In the genomic region with DNA sequence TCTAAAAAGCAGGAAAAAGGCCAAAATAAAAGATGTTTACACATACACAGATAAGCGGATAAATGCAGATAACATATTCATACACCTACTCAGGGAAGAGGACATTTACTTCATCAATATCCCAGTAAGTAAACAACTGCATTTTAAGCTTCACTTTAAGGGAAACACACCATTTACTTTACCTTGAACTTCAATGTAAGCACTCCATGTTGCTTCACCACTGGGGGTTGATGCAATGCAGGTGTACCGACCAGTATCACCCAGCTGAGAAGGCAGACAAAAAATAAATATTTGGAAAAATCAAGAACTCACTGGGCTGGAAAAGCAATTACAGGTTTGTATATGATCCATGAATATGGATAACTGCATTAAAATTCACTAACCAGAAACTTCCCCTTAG, we compare ENCODE assay signal across 13 cellular contexts.
"Had no signal": no experiment of that assay in that cellular context is flagged by ENCODE, and none has a peak within 500 bp of the region (broad histone marks: within the 10 kb centered on the region; RNA-seq: fewer than 3 reads in every experiment).

No MANE protein-coding gene starts in this region.

- H3K9me3 Mint-ChIP-seq: activated naive CD4-positive, alpha-beta T cell treated with anti-CD3 and anti-CD28 coated beads, Interleukin-2, amount 10 ng/mL, durations not matched to agents 7 days and 5 days; activated T-helper 2 cell treated with anti-CD3 and anti-CD28 coated beads, Interferon-gamma antibody, Interleukin-2, Interleukin-4, amounts not matched to agents 10 μg/mL and 5 μg/mL and 100 μg/mL, durations not matched to agents 14 hours and 24 hours and 36 hours; mesothelial cell of epicardium; neural crest cell had no signal

- H3K36me3 Mint-ChIP-seq: activated naive CD4-positive, alpha-beta T cell treated with anti-CD3 and anti-CD28 coated beads, Interleukin-2, amount 10 ng/mL, durations not matched to agents 7 days and 5 days had no signal

- H3K27me3 ChIP-seq: heart right ventricle, transverse colon had no signal

- H3K27ac Mint-ChIP-seq: activated naive CD4-positive, alpha-beta T cell treated with anti-CD3 and anti-CD28 coated beads, Interleukin-2, amount 10 ng/mL, durations not matched to agents 7 days and 5 days; activated T-helper 2 cell treated with anti-CD3 and anti-CD28 coated beads, Interferon-gamma antibody, Interleukin-2, Interleukin-4, amounts not matched to agents 10 μg/mL and 5 μg/mL and 100 μg/mL, durations not matched to agents 14 hours and 24 hours and 36 hours; mesothelial cell of epicardium had no signal

- H3K36me3 ChIP-seq: lower lobe of right lung, transverse colon had no signal

- H3K4me3 Mint-ChIP-seq: activated naive CD4-positive, alpha-beta T cell treated with anti-CD3 and anti-CD28 coated beads, Interleukin-2, amount 10 ng/mL, durations not matched to agents 7 days and 5 days; mesothelial cell of epicardium; neural crest cell had no signal

- H3K4me1 Mint-ChIP-seq: activated naive CD4-positive, alpha-beta T cell treated with anti-CD3 and anti-CD28 coated beads, Interleukin-2, amount 10 ng/mL, durations not matched to agents 7 days and 5 days had no signal

- H3K27ac ChIP-seq: heart right ventricle, lower lobe of right lung, psoas muscle, transverse colon had no signal

- H3K27me3 Mint-ChIP-seq: activated naive CD4-positive, alpha-beta T cell treated with anti-CD3 and anti-CD28 coated beads, Interleukin-2, amount 10 ng/mL, durations not matched to agents 7 days and 5 days had no signal

- H3K9me3 ChIP-seq: heart right ventricle, lower lobe of right lung, psoas muscle, transverse colon had no signal

- H3K4me1 ChIP-seq: heart right ventricle, lower lobe of right lung, psoas muscle, transverse colon had no signal

- H3K4me3 ChIP-seq: heart right ventricle, lower lobe of right lung, psoas muscle, transverse colon had no signal

- DNase-seq: activated CD4-positive, alpha-beta T cell treated with anti-CD3 and anti-CD28 coated beads, Interleukin-2, amount 50 U/mL, for 48 hours; activated naive CD4-positive, alpha-beta T cell treated with anti-CD3 and anti-CD28 coated beads, Interleukin-2, amount 10 ng/mL, durations not matched to agents 7 days and 5 days; activated T-cell treated with anti-CD3 and anti-CD28 coated beads, Interleukin-2, amount 50 U/mL, for 1 hour; heart right ventricle; left colon; lower lobe of right lung; psoas muscle; stimulated activated naive CD8-positive, alpha-beta T cell treated with anti-CD3 and anti-CD28 coated beads, Interleukin-15, Interleukin-2, amounts not matched to agents 100 U/mL and 50 U/mL, for 24 hours; T1000; transverse colon had no signal
